ENCODE assay signal across 8 cellular contexts in genomic region chr10:20863008-20863407, GRCh38. TPM values are rescaled to one million over a fixed set of nuclear protein-coding genes. Genes with fewer than 3 reads are reported as not detected.
"Had no signal": no experiment of that assay in that cellular context is flagged by ENCODE, and none has a peak within 500 bp of the region (broad histone marks: within the 10 kb centered on the region; RNA-seq: fewer than 3 reads in every experiment).

No MANE protein-coding gene starts in this region.

- H3K4me3 ChIP-seq: K562 had no signal

- ATAC-seq: HepG2, K562 had no signal

- H3K27ac ChIP-seq: HL-60, KMS-11 had no signal

- DNase-seq: IMR-90, KBM-7, KG1 had no signal

RNA-seq across cellular contexts. Expression of gene NEBL, which starts 34.1 kb away (rescaled TPM):
- total RNA-seq: HepG2 had no signal
- polyA plus RNA-seq: HepG2, IgD-negative memory B cell had no signal
